ENCODE assay signal across 17 cellular contexts in genomic region chr2:101724113-101724450, GRCh38. TPM values are rescaled to one million over a fixed set of nuclear protein-coding genes. Genes with fewer than 3 reads are reported as not detected.
DNase-seq lines count a peak whose midpoint lies in the region; ATAC-seq and TF ChIP-seq lines count a peak whose summit lies in the region.
"Had no signal": no experiment of that assay in that cellular context is flagged by ENCODE, and none has a peak within 500 bp of the region (broad histone marks: within the 10 kb centered on the region; RNA-seq: fewer than 3 reads in every experiment).

No MANE protein-coding gene starts in this region.

- peaks cover 20% of the 10 kb centered on the region; the same call in 1 of the 2 replicates for H4K20me1 ChIP-seq in DOHH2 (ENCODE audit: control insufficient read depth, insufficient read depth, low read depth, low read length)

- peaks cover 5% of the 10 kb centered on the region for H3K36me3 Mint-ChIP-seq in activated CD4-positive, alpha-beta memory T cell treated with anti-CD3 and anti-CD28 coated beads for 36 hours
- H3K36me3 Mint-ChIP-seq in activated CD4-positive, alpha-beta memory T cell treated with anti-CD3 and anti-CD28 coated beads, Interleukin-2, amount 10 ng/mL, durations not matched to agents 7 days and 5 days (ENCODE audit: low read depth): peaks cover 51% of the 10 kb centered on the region
- peaks cover 49% of the 10 kb centered on the region for H3K36me3 Mint-ChIP-seq in activated naive CD8-positive, alpha-beta T cell treated with anti-CD3 and anti-CD28 coated beads for 36 hours
- H3K36me3 Mint-ChIP-seq in chondrocyte (ENCODE audit: low read depth): no peaks in the 10 kb centered on the region

- no peak overlapping the region for H3K4me3 Mint-ChIP-seq in activated CD4-positive, alpha-beta memory T cell treated with anti-CD3 and anti-CD28 coated beads for 36 hours
- H3K4me3 Mint-ChIP-seq in activated CD4-positive, alpha-beta memory T cell treated with anti-CD3 and anti-CD28 coated beads, Interleukin-2, amount 10 ng/mL, durations not matched to agents 7 days and 5 days: no peak overlapping the region
- no peak overlapping the region for H3K4me3 Mint-ChIP-seq in activated naive CD8-positive, alpha-beta T cell treated with anti-CD3 and anti-CD28 coated beads for 36 hours
- H3K4me3 Mint-ChIP-seq in chondrocyte (ENCODE audit: unreplicated experiment): no peak overlapping the region

- H3K79me2 ChIP-seq in DOHH2 (ENCODE audit: control insufficient read depth, low read length): peaks cover 100% of the 10 kb centered on the region

- H3K4me3 ChIP-seq in DOHH2 (ENCODE audit: low read length) (no peak overlapping the region), neutrophil (ENCODE audit: low read depth in 1 of 2, low read length in 1 of 2) (peak overlapping the region in 1 of 2 experiments; percentile 26), adrenal gland (no peak overlapping the region)
- H3K4me3 ChIP-seq: colonic mucosa, SK-N-MC, tibial nerve had no signal

- no peak for TF ChIP-seq POLR2A in adrenal gland (IDR thresholded peaks at IDR 0.05)

- no peak for DNase-seq in activated CD4-positive, alpha-beta memory T cell treated with anti-CD3 and anti-CD28 coated beads for 36 hours
- no peak for DNase-seq in activated CD4-positive, alpha-beta memory T cell treated with anti-CD3 and anti-CD28 coated beads, Interleukin-2, amount 10 ng/mL, durations not matched to agents 7 days and 5 days
- DNase-seq in activated naive CD8-positive, alpha-beta T cell treated with anti-CD3 and anti-CD28 coated beads for 36 hours: no peak
- DNase-seq in adrenal gland (no peak), chondrocyte (ENCODE audit: low spot score) (no peak)
- DNase-seq: colonic mucosa, foreskin melanocyte, NCI-H1417, NCI-H2171, NCI-H774, nucleus accumbens had no signal

- intact Hi-C loops in activated CD4-positive, alpha-beta memory T cell treated with anti-CD3 and anti-CD28 coated beads for 36 hours (cut with micrococcal nuclease): loop anchor here (5.0 kb wide), 1 partner anchor 102 kb away; no protein-coding TSS in a partner anchor
- intact Hi-C loops in adrenal gland (cut with DNase I): no loop called here

- H3K27me3 Mint-ChIP-seq in activated CD4-positive, alpha-beta memory T cell treated with anti-CD3 and anti-CD28 coated beads for 36 hours: no peaks in the 10 kb centered on the region
- no peaks in the 10 kb centered on the region for H3K27me3 Mint-ChIP-seq in activated CD4-positive, alpha-beta memory T cell treated with anti-CD3 and anti-CD28 coated beads, Interleukin-2, amount 10 ng/mL, durations not matched to agents 7 days and 5 days
- no peaks in the 10 kb centered on the region for H3K27me3 Mint-ChIP-seq in activated naive CD8-positive, alpha-beta T cell treated with anti-CD3 and anti-CD28 coated beads for 36 hours
- no peaks in the 10 kb centered on the region for H3K27me3 Mint-ChIP-seq in chondrocyte (ENCODE audit: low read depth)

- peak overlapping the region; percentile 39 for H3K4me2 ChIP-seq in DOHH2 (ENCODE audit: low read length)

- CTCF ChIA-PET in activated CD4-positive, alpha-beta memory T cell treated with anti-CD3 and anti-CD28 coated beads for 36 hours (lab: Charles Lee): interaction anchor here (1.1 to 1.3 kb wide), 3 partner anchors 20 to 237 kb away, joined by 3 read pairs; partner anchors contain the start of gene MAP4K4
- CTCF ChIA-PET in activated CD4-positive, alpha-beta memory T cell treated with anti-CD3 and anti-CD28 coated beads, Interleukin-2, amount 10 ng/mL, durations not matched to agents 7 days and 5 days (lab: Charles Lee): no interaction called here

- H3K27ac ChIP-seq in DOHH2 (ENCODE audit: low read depth, low read length) (no peak overlapping the region), neutrophil (peak overlapping the region; percentile 88), adrenal gland (no peak overlapping the region)
- H3K27ac ChIP-seq: colonic mucosa, SK-N-MC, tibial nerve had no signal

- H3K27me3 ChIP-seq in DOHH2 (ENCODE audit: control insufficient read depth, low read length) (no peaks in the 10 kb centered on the region), neutrophil (no peaks in the 10 kb centered on the region), adrenal gland (no peaks in the 10 kb centered on the region)
- H3K27me3 ChIP-seq: colonic mucosa, tibial nerve had no signal

- TF ChIP-seq CTCF in DOHH2 (IDR thresholded peaks at IDR 0.05; ENCODE audit: low read depth, low read length, poor library complexity, severe bottlenecking) (no peak), neutrophil (IDR thresholded peaks at IDR 0.05) (no peak), adrenal gland (IDR thresholded peaks at IDR 0.05) (no peak), chondrocyte (IDR thresholded peaks at IDR 0.05) (no peak)

- H3K4me1 ChIP-seq in DOHH2 (ENCODE audit: control insufficient read depth, low read length): peaks cover 98% of the 10 kb centered on the region
- H3K4me1 ChIP-seq in neutrophil (ENCODE audit: control insufficient read depth in 1 of 2, insufficient read depth in 1 of 2, low read depth in 1 of 2, low read length in 1 of 2): peaks cover 72 to 78% of the 10 kb centered on the region in 2 experiments
- H3K4me1 ChIP-seq in adrenal gland (replicated peaks in 1 of 2): no peaks in the 10 kb centered on the region
- H3K4me1 ChIP-seq: colonic mucosa had no signal

- H3K27ac Mint-ChIP-seq in activated CD4-positive, alpha-beta memory T cell treated with anti-CD3 and anti-CD28 coated beads for 36 hours: peak overlapping the region; percentile 49
- H3K27ac Mint-ChIP-seq in activated CD4-positive, alpha-beta memory T cell treated with anti-CD3 and anti-CD28 coated beads, Interleukin-2, amount 10 ng/mL, durations not matched to agents 7 days and 5 days: no peak overlapping the region
- H3K27ac Mint-ChIP-seq in activated naive CD8-positive, alpha-beta T cell treated with anti-CD3 and anti-CD28 coated beads for 36 hours: peak overlapping the region; percentile 62
- H3K27ac Mint-ChIP-seq in chondrocyte (ENCODE audit: unreplicated experiment): no peak overlapping the region

- no peaks in the 10 kb centered on the region for H3K9me3 ChIP-seq in DOHH2 (ENCODE audit: control insufficient read depth, insufficient read depth, low read length)
- H3K9me3 ChIP-seq in neutrophil: no peaks in the 10 kb centered on the region
- no peaks in the 10 kb centered on the region for H3K9me3 ChIP-seq in adrenal gland (replicated peaks in 1 of 3)
- H3K9me3 ChIP-seq: colonic mucosa, tibial nerve had no signal

- H3F3A ChIP-seq in DOHH2 (ENCODE audit: control insufficient read depth, insufficient read depth): no peaks in the 10 kb centered on the region; the same call in 1 of the 2 replicates

- POLR2A ChIA-PET in activated CD4-positive, alpha-beta memory T cell treated with anti-CD3 and anti-CD28 coated beads for 36 hours (lab: Charles Lee): interaction anchor here (1.0 to 1.6 kb wide), 2 partner anchors 19 to 24 kb away, joined by 3 to 5 read pairs; no protein-coding TSS in a partner anchor
- POLR2A ChIA-PET in activated CD4-positive, alpha-beta memory T cell treated with anti-CD3 and anti-CD28 coated beads, Interleukin-2, amount 10 ng/mL, durations not matched to agents 7 days and 5 days (lab: Charles Lee): interaction anchor here (1.8 to 2.9 kb wide), 2 partner anchors 13 to 24 kb away, joined by 7 to 11 read pairs; no protein-coding TSS in a partner anchor

- H3K36me3 ChIP-seq in DOHH2 (ENCODE audit: control insufficient read depth, low read length) (peaks cover 26% of the 10 kb centered on the region), neutrophil (no peaks in the 10 kb centered on the region), adrenal gland (replicated peaks in 1 of 2) (no peaks in the 10 kb centered on the region)
- H3K36me3 ChIP-seq: colonic mucosa, tibial nerve had no signal

- 74 to 82% (median 81%) methylated on average over 2 of the region's 2 CpGs for WGBS in adrenal gland, 4 donors

- no peaks in the 10 kb centered on the region for H3K9me2 ChIP-seq in DOHH2 (replicated peaks; ENCODE audit: control insufficient read depth, low read length)

- ATAC-seq in GM18867 (IDR thresholded peaks at IDR 0.05; ENCODE audit: unreplicated experiment): no peak
- ATAC-seq: Panc1 had no signal

- peaks cover 3% of the 10 kb centered on the region for H3K9me3 Mint-ChIP-seq in activated CD4-positive, alpha-beta memory T cell treated with anti-CD3 and anti-CD28 coated beads for 36 hours
- peaks cover 11% of the 10 kb centered on the region for H3K9me3 Mint-ChIP-seq in activated CD4-positive, alpha-beta memory T cell treated with anti-CD3 and anti-CD28 coated beads, Interleukin-2, amount 10 ng/mL, durations not matched to agents 7 days and 5 days
- H3K9me3 Mint-ChIP-seq in activated naive CD8-positive, alpha-beta T cell treated with anti-CD3 and anti-CD28 coated beads for 36 hours: peaks cover 19% of the 10 kb centered on the region
- no peaks in the 10 kb centered on the region for H3K9me3 Mint-ChIP-seq in chondrocyte (ENCODE audit: low read depth)

- peaks cover 86% of the 10 kb centered on the region for H3K4me1 Mint-ChIP-seq in activated CD4-positive, alpha-beta memory T cell treated with anti-CD3 and anti-CD28 coated beads for 36 hours (ENCODE audit: low read depth)
- H3K4me1 Mint-ChIP-seq in activated CD4-positive, alpha-beta memory T cell treated with anti-CD3 and anti-CD28 coated beads, Interleukin-2, amount 10 ng/mL, durations not matched to agents 7 days and 5 days: peaks cover 77% of the 10 kb centered on the region
- H3K4me1 Mint-ChIP-seq in activated naive CD8-positive, alpha-beta T cell treated with anti-CD3 and anti-CD28 coated beads for 36 hours: peaks cover 83% of the 10 kb centered on the region
- H3K4me1 Mint-ChIP-seq in chondrocyte (ENCODE audit: low read depth): peaks cover 56% of the 10 kb centered on the region

RNA-seq across cellular contexts. Expression of gene MAP4K4, which starts 26.6 kb away (rescaled TPM):
- 10 to 100 TPM; 42.1 to 43.4 TPM for total RNA-seq in activated CD4-positive, alpha-beta memory T cell treated with anti-CD3 and anti-CD28 coated beads for 36 hours
- 10 to 100 TPM; 71.6 to 77.5 TPM for total RNA-seq in activated CD4-positive, alpha-beta memory T cell treated with anti-CD3 and anti-CD28 coated beads, Interleukin-2, amount 10 ng/mL, durations not matched to agents 7 days and 5 days
- total RNA-seq in activated naive CD8-positive, alpha-beta T cell treated with anti-CD3 and anti-CD28 coated beads for 36 hours: 10 to 100 TPM; 34.4 to 36.5 TPM
- total RNA-seq in adrenal gland: 10 to 100 TPM; 11.6 to 29.4 (median 22.9) TPM
- polyA plus RNA-seq in adrenal gland: 10 to 100 TPM in 2 of 3 donors, 1 to 10 TPM in 1; 8.7 to 17.1 (median 15.9) TPM
- total RNA-seq in chondrocyte: 98.2 to 122 TPM (median 121 TPM) in 3 replicates

Comparison
In these comparisons a context has a peak if more than half of its experiments do, and no peak if none do; other contexts are left out.
1. H3K27ac Mint-ChIP-seq: peak in activated CD4-positive, alpha-beta memory T cell treated with anti-CD3 and anti-CD28 coated beads for 36 hours (single experiment) and activated naive CD8-positive, alpha-beta T cell treated with anti-CD3 and anti-CD28 coated beads for 36 hours (single experiment); none in activated CD4-positive, alpha-beta memory T cell treated with anti-CD3 and anti-CD28 coated beads, Interleukin-2, amount 10 ng/mL, durations not matched to agents 7 days and 5 days (single experiment) and chondrocyte (single experiment).